In the genomic region with DNA sequence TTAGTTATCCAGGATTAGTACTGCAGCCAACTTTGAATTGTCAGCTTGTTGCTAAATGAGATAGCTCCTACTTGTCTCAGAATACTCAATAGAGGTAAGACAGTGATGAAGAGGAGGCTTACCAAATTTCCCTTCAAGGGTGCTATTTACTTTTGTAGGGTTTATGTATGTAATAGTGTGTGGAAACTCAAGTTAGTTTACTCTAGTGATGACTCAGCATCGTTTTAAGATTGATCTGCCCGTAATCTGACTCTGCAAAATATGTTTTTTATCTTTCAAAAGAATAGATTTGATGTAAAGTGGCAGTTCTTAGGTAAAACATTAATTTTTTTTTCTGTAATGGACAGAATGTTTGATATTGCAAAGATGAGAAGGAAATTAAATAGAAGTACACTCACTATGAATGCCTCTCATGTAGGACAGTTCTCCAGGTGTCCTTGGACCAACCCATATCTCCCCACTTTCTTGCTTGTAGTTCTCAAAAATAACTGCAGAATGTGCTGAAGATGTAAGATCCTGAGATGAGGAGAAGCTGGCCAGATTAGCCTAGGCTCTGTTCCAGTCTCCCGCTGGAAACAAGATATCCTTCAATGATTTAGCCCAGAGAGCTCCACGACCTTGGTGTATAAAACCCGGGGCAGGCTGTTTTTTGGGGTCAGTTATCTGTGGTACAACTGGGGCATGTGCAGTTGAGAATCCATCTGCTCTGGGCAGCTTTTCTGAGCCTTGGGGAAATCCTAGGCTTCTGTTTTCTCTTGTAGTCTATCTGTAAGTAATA, we compare ENCODE assay signal across 17 cellular contexts. TPM values are rescaled to one million over a fixed set of nuclear protein-coding genes. Genes with fewer than 3 reads are reported as not detected.
A peak's percentile ranks its signal among the peaks of the same experiment; 100 is the strongest.
DNase-seq lines count a peak whose midpoint lies in the region; ATAC-seq and TF ChIP-seq lines count a peak whose summit lies in the region.
"Had no signal": no experiment of that assay in that cellular context is flagged by ENCODE, and none has a peak within 500 bp of the region (broad histone marks: within the 10 kb centered on the region; RNA-seq: fewer than 3 reads in every experiment).

No MANE protein-coding gene starts in this region.

- ATAC-seq in left lung, result peak; percentile 19
- ATAC-seq in GM18909 (IDR thresholded peaks at IDR 0.05; ENCODE audit: poor library complexity, unreplicated experiment), result no peak

- H3K36me3 ChIP-seq in left lung, result no peaks in the 10 kb centered on the region

- peaks cover 0 to 5% of the 10 kb centered on the region in 2 donors for H3K9me3 ChIP-seq in left lung

- H3K4me3 ChIP-seq in cardiac fibroblast (replicated peaks in 1 of 2; ENCODE audit: low read depth in 2 of 2, low read length in 2 of 2), result no peak overlapping the region
- no peak overlapping the region for H3K4me3 ChIP-seq in left lung

- TF ChIP-seq CTCF in cardiac fibroblast (IDR thresholded peaks at IDR 0.05; ENCODE audit: low read depth, low read length) (no peak), left lung (IDR thresholded peaks at IDR 0.05) (no peak)

- DNase-seq in DMS53 (lab: John Stamatoyannopoulos, UW), result peak; percentile 28
- DNase-seq in HCEC 1CT, result peak; percentile 15
- peak; percentile 18 to 29 for DNase-seq in cardiac fibroblast (ENCODE audit: low read depth in 2 of 2)
- DNase-seq in left lung, result no peak
- no peak for DNase-seq in GM19238 (ENCODE audit: insufficient read length, low spot score)
- DNase-seq in OCI-M1 (lab: John Stamatoyannopoulos, UW), result no peak
- DNase-seq: DMS 273 treated with DMSO at 0.1 percent for 48 hours, Kasumi-1, NCI-H1105, NCI-H1694 treated with DMSO at 0.1 percent for 48 hours, NCI-H2107, NCI-H446, NCI-H69, SW 1271 had no signal

- H3K4me1 ChIP-seq in left lung, result no peaks in the 10 kb centered on the region

- intact Hi-C loops in left lung (cut with DNase I), result no loop called here

- no peaks in the 10 kb centered on the region for H3K27me3 ChIP-seq in left lung

- no peak overlapping the region for H3K27ac ChIP-seq in left lung
- H3K27ac ChIP-seq: C4-2B had no signal

RNA-seq across cellular contexts. Expression of gene MROH2B, which starts 24.4 kb away (rescaled TPM):
- not detected for total RNA-seq in left lung
- total RNA-seq: SK-MEL-5 had no signal

Comparison
In these comparisons a context has a peak if more than half of its experiments do, and no peak if none do; other contexts are left out.
1. DNase-seq: peak in DMS53 (single experiment), HCEC 1CT (single experiment) and cardiac fibroblast (2 of 2); none in left lung (0 of 2), GM19238 (single experiment) and OCI-M1 (single experiment).